In genomic region chr12:7937867-7938506, GRCh38 we compare ENCODE assay signal across 9 cellular contexts. TPM values are rescaled to one million over a fixed set of nuclear protein-coding genes. Genes with fewer than 3 reads are reported as not detected.
A peak's percentile ranks its signal among the peaks of the same experiment; 100 is the strongest.
DNase-seq lines count a peak whose midpoint lies in the region; ATAC-seq, FAIRE-seq and TF ChIP-seq lines count a peak whose summit lies in the region.
"Had no signal": no experiment of that assay in that cellular context is flagged by ENCODE, and none has a peak within 500 bp of the region (broad histone marks: within the 10 kb centered on the region; RNA-seq: fewer than 3 reads in every experiment).

No MANE protein-coding gene starts in this region.

- no peak overlapping the region for H3K9ac ChIP-seq in keratinocyte (ENCODE audit: control insufficient read depth, extremely low read depth, insufficient read depth, low read length)

- no peak for TF ChIP-seq POLR2A in A549 (IDR thresholded peaks at IDR 0.05; ENCODE audit: low read length)

- H3K27ac Mint-ChIP-seq in GM23338, result peak overlapping the region; percentile 77
- H3K27ac Mint-ChIP-seq in T-helper 2 cell treated with Interferon-gamma antibody and Interleukin-4, amounts not matched to agents 5 μg/mL and 100 μg/mL, for 36 hours, result peak overlapping the region; percentile 29

- TF ChIP-seq RAD21 in A549 (conservative IDR thresholded peaks at IDR 0.05 in 1 of 2, IDR thresholded peaks at IDR 0.05 in 1 of 2), result 0 out of 5 replicates have a peak, but pooled peaks of 1 of the 2 experiments have one; percentile 3

- H3K27me3 Mint-ChIP-seq in GM23338 (ENCODE audit: insufficient read depth, low read depth, poor library complexity), result no peaks in the 10 kb centered on the region
- no peaks in the 10 kb centered on the region for H3K27me3 Mint-ChIP-seq in T-helper 2 cell treated with Interferon-gamma antibody and Interleukin-4, amounts not matched to agents 5 μg/mL and 100 μg/mL, for 36 hours (ENCODE audit: low read depth)

- H3K9me3 ChIP-seq in A549 (no peaks in the 10 kb centered on the region), keratinocyte (ENCODE audit: control insufficient read depth, low read depth, low read length) (no peaks in the 10 kb centered on the region)
- H3K9me3 ChIP-seq: thoracic aorta had no signal

- H3K4me1 Mint-ChIP-seq in GM23338, result peaks cover 7% of the 10 kb centered on the region
- peaks cover 12% of the 10 kb centered on the region for H3K4me1 Mint-ChIP-seq in T-helper 2 cell treated with Interferon-gamma antibody and Interleukin-4, amounts not matched to agents 5 μg/mL and 100 μg/mL, for 36 hours (ENCODE audit: low read depth)

- no peaks in the 10 kb centered on the region for H3K9me3 Mint-ChIP-seq in GM23338
- no peaks in the 10 kb centered on the region for H3K9me3 Mint-ChIP-seq in T-helper 2 cell treated with Interferon-gamma antibody and Interleukin-4, amounts not matched to agents 5 μg/mL and 100 μg/mL, for 36 hours

- H3K9me2 ChIP-seq in GM23338 (ENCODE audit: insufficient read depth), result no peaks in the 10 kb centered on the region

- peak overlapping the region; percentile 40 for H3K4me2 ChIP-seq in A549
- peak overlapping the region; percentile 61 for H3K4me2 ChIP-seq in GM23338
- H3K4me2 ChIP-seq in keratinocyte (ENCODE audit: control insufficient read depth, extremely low read depth, insufficient read depth, low read depth, low read length), result no peak overlapping the region

- CTCF ChIA-PET in A549 (lab: Yijun Ruan, JAX), result interaction anchor here (0.6 to 1.9 kb wide), 9 partner anchors 10 to 69 kb away, joined by 3 to 15 read pairs (median 3); no protein-coding TSS in a partner anchor

- intact Hi-C loops in sciatic nerve (cut with DNase I), result loop anchor here (10.0 kb wide), 1 partner anchor 57 kb away; no protein-coding TSS in a partner anchor

- peak overlapping the region; percentile 18; the same call in 1 of the 3 replicates for H3K4me3 Mint-ChIP-seq in GM23338
- peak overlapping the region; percentile 3 for H3K4me3 Mint-ChIP-seq in T-helper 2 cell treated with Interferon-gamma antibody and Interleukin-4, amounts not matched to agents 5 μg/mL and 100 μg/mL, for 36 hours

- H3K36me3 Mint-ChIP-seq in GM23338 (ENCODE audit: low read depth), result no peaks in the 10 kb centered on the region; the same call in 2 of the 3 replicates
- no peaks in the 10 kb centered on the region for H3K36me3 Mint-ChIP-seq in T-helper 2 cell treated with Interferon-gamma antibody and Interleukin-4, amounts not matched to agents 5 μg/mL and 100 μg/mL, for 36 hours (ENCODE audit: low read depth)

- no peaks in the 10 kb centered on the region for H3K9me1 ChIP-seq in keratinocyte (ENCODE audit: control insufficient read depth, extremely low read depth, insufficient read depth, low read length)

- peak; percentile 10; the same call in 1 of the 3 replicates for TF ChIP-seq CTCF in A549 (IDR thresholded peaks at IDR 0.05)
- TF ChIP-seq CTCF in GM23338 (conservative IDR thresholded peaks at IDR 0.05; ENCODE audit: low read depth in 2 of 2), result peak in 1 of 2 experiments; percentile 22; a peak in 1 of 4 replicates
- peak in 1 of 3 experiments; percentile 19 for TF ChIP-seq CTCF in keratinocyte (optimal IDR thresholded peaks at IDR 0.05 in 1 of 3, IDR thresholded peaks at IDR 0.05 in 1 of 3, conservative IDR thresholded peaks at IDR 0.05 in 1 of 3; ENCODE audit: extremely low read depth in 1 of 3, insufficient read depth in 2 of 3, low read length in 3 of 3)

- H3K4me1 ChIP-seq in A549 (peaks cover 15% of the 10 kb centered on the region), GM23338 (ENCODE audit: insufficient read depth) (peaks cover 12% of the 10 kb centered on the region), keratinocyte (ENCODE audit: control insufficient read depth, extremely low read depth, insufficient read depth, low read length) (peaks cover 12% of the 10 kb centered on the region)

- H3K4me3 ChIP-seq in A549, result no peak overlapping the region
- no peak overlapping the region for H3K4me3 ChIP-seq in GM23338
- H3K4me3 ChIP-seq in keratinocyte (ENCODE audit: control insufficient read depth in 2 of 3, extremely low read depth in 1 of 3, insufficient read depth in 2 of 3, low read depth in 1 of 3, low read length in 3 of 3), result no peak overlapping the region
- H3K4me3 ChIP-seq: thoracic aorta had no signal

- H3F3A ChIP-seq in GM23338 (replicated peaks; ENCODE audit: low read depth), result no peaks in the 10 kb centered on the region; the same call in 1 of the 2 replicates

- no peak for TF ChIP-seq EP300 in A549 (IDR thresholded peaks at IDR 0.05)

- ATAC-seq in A549 (peak; percentile 54 to 58; a peak in 4 of 6 replicates), GM23338 (no peak), sciatic nerve (no peak), GM18861 (IDR thresholded peaks at IDR 0.05; ENCODE audit: unreplicated experiment) (no peak), HG02870 (IDR thresholded peaks at IDR 0.05; ENCODE audit: unreplicated experiment) (no peak)

- H3K79me2 ChIP-seq in GM23338 (replicated peaks; ENCODE audit: insufficient read depth) (peaks cover 26% of the 10 kb centered on the region), keratinocyte (ENCODE audit: control insufficient read depth, insufficient read depth, low read length) (peaks cover 17% of the 10 kb centered on the region)

- POLR2A ChIA-PET in A549 (lab: Yijun Ruan, JAX), result no interaction called here

- FAIRE-seq in A549 (lab: Jason Lieb, UNC) (no peak), keratinocyte (lab: Jason Lieb, UNC) (no peak)

- no peaks in the 10 kb centered on the region; the same call in 1 of the 2 replicates for H3K36me3 ChIP-seq in GM23338 (ENCODE audit: insufficient read depth)
- H3K36me3 ChIP-seq in keratinocyte (ENCODE audit: control insufficient read depth in 2 of 2, extremely low read depth in 1 of 2, insufficient read depth in 2 of 2, low read length in 2 of 2), result no peaks in the 10 kb centered on the region
- H3K36me3 ChIP-seq: thoracic aorta had no signal

- H3K27me3 ChIP-seq in GM23338 (ENCODE audit: insufficient read depth) (no peaks in the 10 kb centered on the region), keratinocyte (ENCODE audit: control insufficient read depth, extremely low read depth, insufficient read depth, low read length) (no peaks in the 10 kb centered on the region)

- H4K20me1 ChIP-seq in GM23338 (replicated peaks; ENCODE audit: insufficient read depth) (peaks cover 16% of the 10 kb centered on the region), keratinocyte (ENCODE audit: control insufficient read depth, extremely low read depth, insufficient read depth, low read length) (no peaks in the 10 kb centered on the region)

- DNase-seq in A549 (ENCODE audit: low read depth in 1 of 2, low spot score in 1 of 2) (peak; percentile 49 to 55), GM23338 (ENCODE audit: low spot score) (peak; percentile 53), keratinocyte (ENCODE audit: low read depth, low spot score) (no peak), sciatic nerve (ENCODE audit: low spot score) (no peak), NCI-H82 treated with DMSO at 0.1 percent for 48 hours (lab: John Stamatoyannopoulos, UW; ENCODE audit: unreplicated experiment) (no peak)
- DNase-seq in T-helper 2 cell treated with Interferon-gamma antibody and Interleukin-4, amounts not matched to agents 5 μg/mL and 100 μg/mL, for 36 hours (ENCODE audit: low spot score), result peak; percentile 58

- dilution Hi-C loops in keratinocyte (cut with MboI; ENCODE audit: extremely low pct_ligation_motif_present, low sequenced_read_pairs), result no loop called here

- 24% methylated on average over 4 of the region's 4 CpGs for WGBS in A549 (ENCODE audit: missing lambda C conversion rate)

- no peak overlapping the region for H2AFZ ChIP-seq in GM23338
- H2AFZ ChIP-seq in keratinocyte (ENCODE audit: control insufficient read depth, low read length), result peak overlapping the region; percentile 84

- H3K27ac ChIP-seq in A549 (peak overlapping the region; percentile 7 to 39; a peak in 1 of 6 replicates), GM23338 (ENCODE audit: low read depth) (peak overlapping the region; percentile 21), keratinocyte (ENCODE audit: control insufficient read depth, insufficient read depth, low read length) (no peak overlapping the region)
- H3K27ac ChIP-seq: thoracic aorta had no signal

TF ChIP-seq in A549, 52 proteins besides CTCF, POLR2A, EP300 and RAD21 (continues in another document):
- no peak for TF ChIP-seq MAFK (IDR thresholded peaks at IDR 0.05; ENCODE audit: partially characterized antibody)
- no peak for TF ChIP-seq USF2 (IDR thresholded peaks at IDR 0.05)

TF ChIP-seq in GM23338, 12 proteins besides CTCF, POLR2A, EP300 and RAD21 (continues in another document):
- TF ChIP-seq ZNF331 (CRISPR knock-in tag; IDR thresholded peaks at IDR 0.05; ENCODE audit: low read depth), result no peak
- no peak for TF ChIP-seq EZH2 (IDR thresholded peaks at IDR 0.05; ENCODE audit: low read depth, unreplicated experiment)
- no peak for TF ChIP-seq ETS1 (IDR thresholded peaks at IDR 0.05)
- no peak for TF ChIP-seq ZNF114 (CRISPR knock-in tag; IDR thresholded peaks at IDR 0.05)
- no peak for TF ChIP-seq NANOG (IDR thresholded peaks at IDR 0.05; ENCODE audit: borderline replicate concordance)

RNA-seq across cellular contexts. Expression of gene SLC2A3, which starts 2.0 kb away (rescaled TPM):
- 52.4 and 56.4 TPM in 2 replicates for polyA plus RNA-seq in A549 (2011; rRNA removed)
- 8.3 and 11.1 TPM in 2 replicates for polyA plus RNA-seq in A549 (2012; cell fraction: cytosol; rRNA removed)
- polyA plus RNA-seq in A549 (2012; cell fraction: nucleus; rRNA removed), result 15.0 and 23.3 TPM in 2 replicates
- polyA plus RNA-seq in A549 (2017; fragmentation: RNase III; extraction: RNeasy Plus Mini Kit Qiagen cat#74134 plus additional on column Dnase treatment), result 7.8 to 13.3 TPM (median 8.7 TPM) in 3 replicates
- polyA minus RNA-seq in A549 (2011; rRNA and poly(A)+ RNA removed), result 72.9 and 109 TPM in 2 replicates
- total RNA-seq in GM23338 (2014; rRNA removed; shearing (Covaris generic)), result 388 and 451 TPM in 2 replicates
- 199 and 208 TPM in 2 replicates for polyA plus RNA-seq in GM23338 (2016; fragmentation: Nextera tagmentation; extraction: Ambion mirVana)
- 16.2 to 40.5 TPM (median 28.3 TPM) in 3 replicates for polyA plus RNA-seq in keratinocyte
- 11.3 TPM for polyA plus RNA-seq in keratinocyte (2011; ENCODE audit: low read depth)
- 6.6 and 8.1 TPM in 2 replicates for polyA plus RNA-seq in keratinocyte (2011; cell fraction: cytosol; rRNA removed)
- polyA plus RNA-seq in keratinocyte (2011; cell fraction: nucleus; rRNA removed), result 29.8 and 30.9 TPM in 2 replicates
- polyA plus RNA-seq in keratinocyte (2012; ENCODE audit: low replicate concordance), result 14.7 and 30.1 TPM in 2 replicates
- 19.1 to 53.4 TPM (median 38.4 TPM) in 3 replicates for polyA minus RNA-seq in keratinocyte
- 7.5 TPM for polyA minus RNA-seq in keratinocyte (2011; cell fraction: cytosol; rRNA and poly(A)+ RNA removed)
- polyA minus RNA-seq in keratinocyte (2011; cell fraction: nucleus; rRNA and poly(A)+ RNA removed), result 23.0 and 41.5 TPM in 2 replicates
- 431 TPM for total RNA-seq in sciatic nerve

Comparison
In these comparisons a context has a peak if more than half of its experiments do, and no peak if none do; other contexts are left out.
1. ATAC-seq: peak in A549 (2 of 2); none in GM23338 (single experiment), sciatic nerve (single experiment), GM18861 (single experiment) and HG02870 (single experiment).
2. DNase-seq: peak in A549 (2 of 2), GM23338 (single experiment) and T-helper 2 cell treated with Interferon-gamma antibody and Interleukin-4, amounts not matched to agents 5 μg/mL and 100 μg/mL, for 36 hours (single experiment); none in keratinocyte (single experiment), sciatic nerve (single experiment) and NCI-H82 treated with DMSO at 0.1 percent for 48 hours (single experiment).